ENCODE assay signal across 17 cellular contexts in genomic region chr2:102427249-102427648, GRCh38. TPM values are rescaled to one million over a fixed set of nuclear protein-coding genes. Genes with fewer than 3 reads are reported as not detected.
DNase-seq lines count a peak whose midpoint lies in the region; ATAC-seq, FAIRE-seq and TF ChIP-seq lines count a peak whose summit lies in the region.
"Had no signal": no experiment of that assay in that cellular context is flagged by ENCODE, and none has a peak within 500 bp of the region (broad histone marks: within the 10 kb centered on the region; RNA-seq: fewer than 3 reads in every experiment).

No MANE protein-coding gene starts in this region.

- no peak overlapping the region for H3K4me3 ChIP-seq in A549
- H3K4me3 ChIP-seq in CD8-positive, alpha-beta T cell (ENCODE audit: low read depth, low read length), result no peak overlapping the region

- H3K4me1 ChIP-seq in A549, result no peaks in the 10 kb centered on the region
- no peaks in the 10 kb centered on the region for H3K4me1 ChIP-seq in CD8-positive, alpha-beta T cell (ENCODE audit: insufficient read depth, low read length)
- H3K4me1 ChIP-seq: BE2C had no signal

- H3K36me3 ChIP-seq in CD8-positive, alpha-beta T cell (ENCODE audit: insufficient read depth, low read length), result no peaks in the 10 kb centered on the region
- H3K36me3 ChIP-seq: BE2C had no signal

- TF ChIP-seq RAD21 in A549 (conservative IDR thresholded peaks at IDR 0.05 in 1 of 2, IDR thresholded peaks at IDR 0.05 in 1 of 2), result no peak

- H3K27me3 Mint-ChIP-seq in CD8-positive, alpha-beta T cell (ENCODE audit: low read depth), result no peaks in the 10 kb centered on the region
- no peaks in the 10 kb centered on the region for H3K27me3 Mint-ChIP-seq in activated T-helper 17 cell treated with anti-CD3 and anti-CD28 coated beads, Interleukin-2, amount 50 U/mL, for 72 hours
- no peaks in the 10 kb centered on the region for H3K27me3 Mint-ChIP-seq in natural killer cell treated with Interleukin-12 subunit alpha and Interleukin-12 subunit beta and Interleukin-15 and Interleukin-18, amount 100 ng/mL, for 72 hours

- no peak for TF ChIP-seq EP300 in A549 (IDR thresholded peaks at IDR 0.05)

- DNase-seq in A549 (ENCODE audit: low read depth in 1 of 2, low spot score in 1 of 2) (no peak), medulla oblongata (ENCODE audit: extremely low spot score) (no peak), T-helper 2 cell (no peak), DMS53 treated with DMSO at 0.1 percent for 48 hours (lab: John Stamatoyannopoulos, UW; ENCODE audit: unreplicated experiment) (no peak)
- DNase-seq in CD8-positive, alpha-beta T cell, result no peak
- no peak for DNase-seq in natural killer cell treated with Interleukin-12 subunit alpha and Interleukin-12 subunit beta and Interleukin-15 and Interleukin-18, amount 100 ng/mL, for 72 hours (ENCODE audit: low spot score)
- DNase-seq: BE2C, DMS53, HCEC 1CT, HFFc6 had no signal

- H3K27me3 ChIP-seq in CD8-positive, alpha-beta T cell (ENCODE audit: insufficient read depth, low read length), result no peaks in the 10 kb centered on the region
- H3K27me3 ChIP-seq: BE2C had no signal

- intact Hi-C loops in CD8-positive, alpha-beta T cell (cut with DNase I, micrococcal nuclease), result no loop called here

- peaks cover 41% of the 10 kb centered on the region for H3K4me1 Mint-ChIP-seq in CD8-positive, alpha-beta T cell (ENCODE audit: low read depth)
- H3K4me1 Mint-ChIP-seq in activated T-helper 17 cell treated with anti-CD3 and anti-CD28 coated beads, Interleukin-2, amount 50 U/mL, for 72 hours, result peaks cover 31% of the 10 kb centered on the region
- H3K4me1 Mint-ChIP-seq in natural killer cell treated with Interleukin-12 subunit alpha and Interleukin-12 subunit beta and Interleukin-15 and Interleukin-18, amount 100 ng/mL, for 72 hours (ENCODE audit: low read depth in 2 of 2), result peaks cover 71 to 97% of the 10 kb centered on the region in 2 donors

- CTCF ChIA-PET in A549 (lab: Yijun Ruan, JAX), result interaction anchor here (0.6 kb wide), 1 partner anchor 33 kb away, joined by 3 read pairs; no protein-coding TSS in a partner anchor
- CTCF ChIA-PET in CD8-positive, alpha-beta T cell (lab: Charles Lee), result interaction anchor here (1.2 to 1.4 kb wide), 3 partner anchors 11 to 407 kb away, joined by 3 to 5 read pairs (median 4); no protein-coding TSS in a partner anchor

- POLR2A ChIA-PET in A549 (lab: Yijun Ruan, JAX), result no interaction called here
- POLR2A ChIA-PET in CD8-positive, alpha-beta T cell (lab: Charles Lee), result no interaction called here

- no peaks in the 10 kb centered on the region for H3K9me3 ChIP-seq in A549
- H3K9me3 ChIP-seq in CD8-positive, alpha-beta T cell (ENCODE audit: low read length), result no peaks in the 10 kb centered on the region
- H3K9me3 ChIP-seq: BE2C had no signal

- no peaks in the 10 kb centered on the region for H3K36me3 Mint-ChIP-seq in CD8-positive, alpha-beta T cell
- peaks cover 9% of the 10 kb centered on the region for H3K36me3 Mint-ChIP-seq in activated T-helper 17 cell treated with anti-CD3 and anti-CD28 coated beads, Interleukin-2, amount 50 U/mL, for 72 hours (ENCODE audit: low read depth)
- peaks cover 80% of the 10 kb centered on the region for H3K36me3 Mint-ChIP-seq in natural killer cell treated with Interleukin-12 subunit alpha and Interleukin-12 subunit beta and Interleukin-15 and Interleukin-18, amount 100 ng/mL, for 72 hours

- TF ChIP-seq POLR2A in A549 (IDR thresholded peaks at IDR 0.05; ENCODE audit: low read length), result no peak

- no peak for TF ChIP-seq CTCF in A549 (IDR thresholded peaks at IDR 0.05)
- no peak for TF ChIP-seq CTCF in CD8-positive, alpha-beta T cell (IDR thresholded peaks at IDR 0.05)

- no peak overlapping the region for H3K4me2 ChIP-seq in A549

- no peak for ATAC-seq in A549
- no peak for ATAC-seq in CD8-positive, alpha-beta T cell
- no peak for ATAC-seq in activated T-helper 17 cell treated with anti-CD3 and anti-CD28 coated beads, Interleukin-2, amount 50 U/mL, for 72 hours (replicated peaks)
- ATAC-seq in natural killer cell treated with Interleukin-12 subunit alpha and Interleukin-12 subunit beta and Interleukin-15 and Interleukin-18, amount 100 ng/mL, for 72 hours, result no peak

- H3K27ac Mint-ChIP-seq in CD8-positive, alpha-beta T cell, result peak overlapping the region; percentile 3
- H3K27ac Mint-ChIP-seq in activated T-helper 17 cell treated with anti-CD3 and anti-CD28 coated beads, Interleukin-2, amount 50 U/mL, for 72 hours, result no peak overlapping the region
- no peak overlapping the region for H3K27ac Mint-ChIP-seq in natural killer cell treated with Interleukin-12 subunit alpha and Interleukin-12 subunit beta and Interleukin-15 and Interleukin-18, amount 100 ng/mL, for 72 hours
- H3K27ac Mint-ChIP-seq: HFFc6 had no signal

- no peak overlapping the region for H3K27ac ChIP-seq in A549
- H3K27ac ChIP-seq in CD8-positive, alpha-beta T cell (ENCODE audit: low read depth, low read length), result no peak overlapping the region
- H3K27ac ChIP-seq: C4-2B had no signal

- peak overlapping the region; percentile 47 for H3K4me3 Mint-ChIP-seq in CD8-positive, alpha-beta T cell
- H3K4me3 Mint-ChIP-seq in activated T-helper 17 cell treated with anti-CD3 and anti-CD28 coated beads, Interleukin-2, amount 50 U/mL, for 72 hours, result peak overlapping the region; percentile 6
- H3K4me3 Mint-ChIP-seq in natural killer cell treated with Interleukin-12 subunit alpha and Interleukin-12 subunit beta and Interleukin-15 and Interleukin-18, amount 100 ng/mL, for 72 hours, result peak overlapping the region; percentile 93
- H3K4me3 Mint-ChIP-seq: HFFc6 had no signal

- H3K9me3 Mint-ChIP-seq in CD8-positive, alpha-beta T cell, result no peaks in the 10 kb centered on the region
- H3K9me3 Mint-ChIP-seq in activated T-helper 17 cell treated with anti-CD3 and anti-CD28 coated beads, Interleukin-2, amount 50 U/mL, for 72 hours, result no peaks in the 10 kb centered on the region
- no peaks in the 10 kb centered on the region for H3K9me3 Mint-ChIP-seq in natural killer cell treated with Interleukin-12 subunit alpha and Interleukin-12 subunit beta and Interleukin-15 and Interleukin-18, amount 100 ng/mL, for 72 hours
- H3K9me3 Mint-ChIP-seq: HFFc6 had no signal

- no peak for FAIRE-seq in A549 (lab: Jason Lieb, UNC)
- FAIRE-seq: A204.1 had no signal

- 23% methylated on average over 1 of the region's 1 CpG for WGBS in A549 (ENCODE audit: missing lambda C conversion rate)

TF ChIP-seq in A549, 52 proteins besides CTCF, POLR2A, EP300 and RAD21:
- TF ChIP-seq MAFK (IDR thresholded peaks at IDR 0.05; ENCODE audit: partially characterized antibody), result peak; percentile 63
- TF ChIP-seq NPAS2 (CRISPR knock-in tag; IDR thresholded peaks at IDR 0.05; ENCODE audit: borderline replicate concordance), result no peak

RNA-seq across cellular contexts. Expression of gene IL18RAP, which starts 4.3 kb away (rescaled TPM):
- polyA plus RNA-seq in A549 (2011; rRNA removed) (0.04 and 0.12 TPM in 2 replicates), A549 (2017; fragmentation: RNase III; extraction: RNeasy Plus Mini Kit Qiagen cat#74134 plus additional on column Dnase treatment) (not detected in 3 replicates)
- polyA plus RNA-seq in A549 (2012; cell fraction: cytosol; rRNA removed), result not detected in 2 replicates
- 0.01 and 0.09 TPM in 2 replicates for polyA plus RNA-seq in A549 (2012; cell fraction: nucleus; rRNA removed)
- not detected in 2 replicates for polyA minus RNA-seq in A549 (2011; rRNA and poly(A)+ RNA removed)
- 10 to 100 TPM in 1 of 2 experiments, 1 to 10 TPM in 1; 7.9 to 10.8 TPM for total RNA-seq in CD8-positive, alpha-beta T cell
- total RNA-seq in activated T-helper 17 cell treated with anti-CD3 and anti-CD28 coated beads, Interleukin-2, amount 50 U/mL, for 72 hours, result 1 to 10 TPM; 3.7 to 5.6 TPM
- 100 to 1,000 TPM; 159 to 355 TPM for total RNA-seq in natural killer cell treated with Interleukin-12 subunit alpha and Interleukin-12 subunit beta and Interleukin-15 and Interleukin-18, amount 100 ng/mL, for 72 hours
- total RNA-seq: Daoy, HFFc6, HT1080 had no signal

RNA-seq across cellular contexts. Expression of gene SLC9A4, which starts 45.8 kb away (rescaled TPM):
- not detected in 2 replicates for polyA plus RNA-seq in A549 (2011; rRNA removed)
- polyA plus RNA-seq in A549 (2012; cell fraction: cytosol; rRNA removed), result not detected in 2 replicates
- not detected in 2 replicates for polyA plus RNA-seq in A549 (2012; cell fraction: nucleus; rRNA removed)
- not detected in 3 replicates for polyA plus RNA-seq in A549 (2017; fragmentation: RNase III; extraction: RNeasy Plus Mini Kit Qiagen cat#74134 plus additional on column Dnase treatment)
- not detected in 2 replicates for polyA minus RNA-seq in A549 (2011; rRNA and poly(A)+ RNA removed)
- not detected for total RNA-seq in CD8-positive, alpha-beta T cell
- under 1 TPM; 0.11 TPM for total RNA-seq in activated T-helper 17 cell treated with anti-CD3 and anti-CD28 coated beads, Interleukin-2, amount 50 U/mL, for 72 hours
- total RNA-seq in natural killer cell treated with Interleukin-12 subunit alpha and Interleukin-12 subunit beta and Interleukin-15 and Interleukin-18, amount 100 ng/mL, for 72 hours, result under 1 TPM; 0.10 to 0.14 TPM
- total RNA-seq: Daoy, H4, HT1080 had no signal
- polyA plus RNA-seq: AG04450 had no signal

Comparison
In these comparisons a context has a peak if more than half of its experiments do, and no peak if none do; other contexts are left out.
1. H3K4me3 Mint-ChIP-seq: peak in every context shown above with its lines; median percentile 93 in natural killer cell treated with Interleukin-12 subunit alpha and Interleukin-12 subunit beta and Interleukin-15 and Interleukin-18, amount 100 ng/mL, for 72 hours; 47 in CD8-positive, alpha-beta T cell; 6 in activated T-helper 17 cell treated with anti-CD3 and anti-CD28 coated beads, Interleukin-2, amount 50 U/mL, for 72 hours.
2. RNA of gene IL18RAP, which starts 4.3 kb away (total RNA-seq): 159 to 355 TPM in natural killer cell treated with Interleukin-12 subunit alpha and Interleukin-12 subunit beta and Interleukin-15 and Interleukin-18, amount 100 ng/mL, for 72 hours; 7.9 to 10.8 TPM in CD8-positive, alpha-beta T cell and 3.7 to 5.6 TPM in activated T-helper 17 cell treated with anti-CD3 and anti-CD28 coated beads, Interleukin-2, amount 50 U/mL, for 72 hours; every median in the first group is over 10 times any median in the second.